ENCODE assay signal across 9 cellular contexts in the genomic region with DNA sequence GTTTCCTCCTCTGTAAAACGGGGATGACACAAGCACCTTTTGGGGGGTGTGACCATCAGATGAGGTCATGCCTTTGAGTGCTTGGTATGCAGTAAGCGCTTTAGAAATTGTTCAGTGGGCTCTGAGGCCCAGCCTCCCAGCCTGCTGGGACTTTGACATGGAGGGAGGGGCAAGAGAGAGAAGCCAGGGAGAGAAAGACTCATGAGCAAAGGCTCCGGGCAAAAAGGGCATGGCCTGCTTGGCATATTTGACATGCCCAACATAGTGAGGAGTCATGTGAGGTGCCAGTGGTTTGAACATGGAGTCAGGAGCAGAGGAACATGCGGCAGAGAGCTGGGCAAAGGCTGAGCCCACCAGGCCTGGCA. TPM values are rescaled to one million over a fixed set of nuclear protein-coding genes. Genes with fewer than 3 reads are reported as not detected.
DNase-seq lines count a peak whose midpoint lies in the region; ATAC-seq and TF ChIP-seq lines count a peak whose summit lies in the region.
"Had no signal": no experiment of that assay in that cellular context is flagged by ENCODE, and none has a peak within 500 bp of the region (broad histone marks: within the 10 kb centered on the region; RNA-seq: fewer than 3 reads in every experiment).

No MANE protein-coding gene starts in this region.

- peak overlapping the region in 1 of 12 donors; percentile 3 for H3K4me3 ChIP-seq in heart left ventricle

- ATAC-seq in SK-N-SH treated with all-trans-retinoic acid at 6 μM for 48 hours (peak; percentile 58), heart left ventricle (peak; percentile 2 to 60 (median 22)), sciatic nerve (peak; percentile 16), HG03378 (IDR thresholded peaks at IDR 0.05; ENCODE audit: unreplicated experiment) (no peak), GM21447 (IDR thresholded peaks at IDR 0.05; ENCODE audit: unreplicated experiment) (no peak)

- peak overlapping the region in 11 of 12 donors; percentile 66 to 91 (median 83) for H3K27ac ChIP-seq in heart left ventricle

- intact Hi-C loops in heart left ventricle (cut with DNase I) (loop anchor here (1.0 to 10.0 kb wide), 16 partner anchors 37 to 201 kb away; no protein-coding TSS in a partner anchor), sciatic nerve (cut with DNase I) (loop anchor here (5.0 kb wide), 2 partner anchors 47 to 97 kb away; no protein-coding TSS in a partner anchor)

- TF ChIP-seq CTCF in heart left ventricle (IDR thresholded peaks at IDR 0.05) = peak in 2 of 12 donors; percentile 6 to 7

- no peak for TF ChIP-seq POLR2A in heart left ventricle (IDR thresholded peaks at IDR 0.05)

- WGBS in heart left ventricle, 4 donors = 23 to 41% (median 39%) methylated on average over 4 of the region's 4 CpGs

- H3K9me3 ChIP-seq in heart left ventricle = no peaks in the 10 kb centered on the region

- DNase-seq in EL = peak; percentile 54
- peak in 1 of 5 donors; percentile 43 for DNase-seq in heart left ventricle
- DNase-seq in sciatic nerve (ENCODE audit: low spot score) = no peak
- DNase-seq in mucosa of gallbladder (ENCODE audit: low spot score) = no peak
- no peak for DNase-seq in NCI-H1092 (lab: John Stamatoyannopoulos, UW)

- H3K4me1 ChIP-seq in heart left ventricle = peaks cover 4 to 43% (median 24%) of the 10 kb centered on the region in 12 donors

- H3K36me3 ChIP-seq in heart left ventricle = peaks cover 0 to 11% (median 0%) of the 10 kb centered on the region in 9 donors

- H3K27me3 ChIP-seq in heart left ventricle = no peaks in the 10 kb centered on the region

TF ChIP-seq in SK-N-SH treated with all-trans-retinoic acid at 6 μM for 48 hours, 23 proteins besides CTCF, POLR2A, EP300 and RAD21:
- no peak for TF ChIP-seq ZFP30 (CRISPR knock-in tag; IDR thresholded peaks at IDR 0.05)
- TF ChIP-seq ZC3H10 (CRISPR knock-in tag; IDR thresholded peaks at IDR 0.05) = no peak
- TF ChIP-seq CSDC2 (CRISPR knock-in tag; IDR thresholded peaks at IDR 0.05) = no peak
- TF ChIP-seq ZNF565 (CRISPR knock-in tag; conservative IDR thresholded peaks at IDR 0.05; ENCODE audit: low read depth) = no peak
- no peak for TF ChIP-seq ZNF70 (CRISPR knock-in tag; IDR thresholded peaks at IDR 0.05)
- no peak for TF ChIP-seq TOX (CRISPR knock-in tag; IDR thresholded peaks at IDR 0.05; ENCODE audit: borderline replicate concordance)
- TF ChIP-seq ESRRG (CRISPR knock-in tag; IDR thresholded peaks at IDR 0.05) = no peak
- no peak for TF ChIP-seq ISL1 (CRISPR knock-in tag; IDR thresholded peaks at IDR 0.05)
- no peak for TF ChIP-seq SNAI2 (CRISPR knock-in tag; IDR thresholded peaks at IDR 0.05)

RNA-seq across cellular contexts. Expression of a gene that starts 14.0 kb away (rescaled TPM):
- 100 to 1,000 TPM; 513 to 899 (median 742) TPM for total RNA-seq in heart left ventricle
- 100 to 1,000 TPM; 243 to 339 TPM for polyA plus RNA-seq in heart left ventricle
- total RNA-seq in sciatic nerve = 703 TPM
- total RNA-seq in mucosa of gallbladder = 469 TPM
- polyA plus RNA-seq: IgD-negative memory B cell had no signal

Comparison
In these comparisons a context has a peak if more than half of its experiments do, and no peak if none do; other contexts are left out.
1. ATAC-seq: peak in SK-N-SH treated with all-trans-retinoic acid at 6 μM for 48 hours (single experiment), heart left ventricle (4 of 4) and sciatic nerve (single experiment); none in HG03378 (single experiment) and GM21447 (single experiment).